ENCODE assay signal across 12 cellular contexts in genomic region chr11:3052109-3052479, GRCh38. TPM values are rescaled to one million over a fixed set of nuclear protein-coding genes. Genes with fewer than 3 reads are reported as not detected.
A peak's percentile ranks its signal among the peaks of the same experiment; 100 is the strongest.
DNase-seq lines count a peak whose midpoint lies in the region; TF ChIP-seq lines count a peak whose summit lies in the region.
"Had no signal": no experiment of that assay in that cellular context is flagged by ENCODE, and none has a peak within 500 bp of the region (broad histone marks: within the 10 kb centered on the region; RNA-seq: fewer than 3 reads in every experiment).

No MANE protein-coding gene starts in this region.

- H4K20me1 ChIP-seq in OCI-LY3 (ENCODE audit: insufficient read depth, low read length): peaks cover 44% of the 10 kb centered on the region
- peaks cover 45% of the 10 kb centered on the region for H4K20me1 ChIP-seq in osteoblast (ENCODE audit: insufficient read depth, low read length)

- peaks cover 0 to 2% (median 2%) of the 10 kb centered on the region in 3 donors for H3K27me3 Mint-ChIP-seq in immature natural killer cell (ENCODE audit: low read depth in 3 of 3)
- no peaks in the 10 kb centered on the region for H3K27me3 Mint-ChIP-seq in activated CD4-positive, alpha-beta memory T cell treated with anti-CD3 and anti-CD28 coated beads for 36 hours

- TF ChIP-seq CTCF in LNCaP clone FGC (IDR thresholded peaks at IDR 0.05; ENCODE audit: control insufficient read depth, extremely low read depth, insufficient read depth) (no peak), OCI-LY3 (IDR thresholded peaks at IDR 0.05; ENCODE audit: low read depth, low read length) (no peak), osteoblast (IDR thresholded peaks at IDR 0.05; ENCODE audit: extremely low read depth, low read depth, low read length) (no peak)

- H3K36me3 Mint-ChIP-seq in immature natural killer cell: peaks cover 0 to 11% (median 0%) of the 10 kb centered on the region in 3 donors
- peaks cover 24% of the 10 kb centered on the region for H3K36me3 Mint-ChIP-seq in activated CD4-positive, alpha-beta memory T cell treated with anti-CD3 and anti-CD28 coated beads for 36 hours

- no peaks in the 10 kb centered on the region for H3K27me3 ChIP-seq in OCI-LY3 (ENCODE audit: low read depth, low read length)
- H3K27me3 ChIP-seq in osteoblast (ENCODE audit: insufficient read depth, low read length): no peaks in the 10 kb centered on the region
- H3K27me3 ChIP-seq: pancreas had no signal

- H3K27ac ChIP-seq in OCI-LY3 (ENCODE audit: low read length): peak overlapping the region; percentile 65
- peak overlapping the region; percentile 39 for H3K27ac ChIP-seq in osteoblast (ENCODE audit: low read depth, low read length)
- H3K27ac ChIP-seq: pancreas had no signal

- H3K27ac Mint-ChIP-seq in immature natural killer cell: no peak overlapping the region
- H3K27ac Mint-ChIP-seq in activated CD4-positive, alpha-beta memory T cell treated with anti-CD3 and anti-CD28 coated beads for 36 hours: no peak overlapping the region
- H3K27ac Mint-ChIP-seq: activated naive CD4-positive, alpha-beta T cell treated with anti-CD3 and anti-CD28 coated beads for 36 hours had no signal

- CTCF ChIA-PET in activated CD4-positive, alpha-beta memory T cell treated with anti-CD3 and anti-CD28 coated beads for 36 hours (lab: Charles Lee): interaction anchor here (0.9 to 5.0 kb wide), 2 partner anchors 14 to 38 kb away, joined by 3 to 64 read pairs; no protein-coding TSS in a partner anchor

- peaks cover 44 to 53% of the 10 kb centered on the region in 2 donors for H3K4me1 Mint-ChIP-seq in immature natural killer cell
- H3K4me1 Mint-ChIP-seq in activated CD4-positive, alpha-beta memory T cell treated with anti-CD3 and anti-CD28 coated beads for 36 hours (ENCODE audit: low read depth): peaks cover 59% of the 10 kb centered on the region

- H3K9ac ChIP-seq in OCI-LY3 (ENCODE audit: low read length): peak overlapping the region; percentile 24

- no peaks in the 10 kb centered on the region for H3K9me3 Mint-ChIP-seq in immature natural killer cell
- no peaks in the 10 kb centered on the region for H3K9me3 Mint-ChIP-seq in activated CD4-positive, alpha-beta memory T cell treated with anti-CD3 and anti-CD28 coated beads for 36 hours
- H3K9me3 Mint-ChIP-seq: activated naive CD4-positive, alpha-beta T cell treated with anti-CD3 and anti-CD28 coated beads for 36 hours had no signal

- peak; percentile 33 for DNase-seq in NCI-H2171 treated with DMSO at 0.1 percent for 48 hours (lab: John Stamatoyannopoulos, UW)
- no peak for DNase-seq in NCI-H2171 (lab: John Stamatoyannopoulos, UW)
- peak; percentile 23 for DNase-seq in LNCaP clone FGC (ENCODE audit: low read depth)
- no peak for DNase-seq in osteoblast (ENCODE audit: insufficient read length, low spot score, missing footprints)
- no peak for DNase-seq in immature natural killer cell
- no peak for DNase-seq in NCI-H526 treated with DMSO at 0.1 percent for 48 hours (lab: John Stamatoyannopoulos, UW)
- DNase-seq in activated CD4-positive, alpha-beta memory T cell treated with anti-CD3 and anti-CD28 coated beads for 36 hours: no peak
- DNase-seq: activated CD4-positive, alpha-beta T cell treated with anti-CD3 and anti-CD28 coated beads, Interleukin-2, amount 50 U/mL, for 48 hours; activated naive CD4-positive, alpha-beta T cell treated with anti-CD3 and anti-CD28 coated beads for 36 hours; central memory CD4-positive, alpha-beta T cell had no signal

- intact Hi-C loops in activated CD4-positive, alpha-beta memory T cell treated with anti-CD3 and anti-CD28 coated beads for 36 hours (cut with micrococcal nuclease): no loop called here

- H3K4me3 ChIP-seq in LNCaP clone FGC (ENCODE audit: low read depth, low read length) (no peak overlapping the region), OCI-LY3 (ENCODE audit: low read length) (peak overlapping the region; percentile 58), osteoblast (ENCODE audit: insufficient read depth, low read length) (no peak overlapping the region)
- H3K4me3 ChIP-seq: pancreas had no signal

- no peak overlapping the region for H3K4me3 Mint-ChIP-seq in immature natural killer cell
- H3K4me3 Mint-ChIP-seq in activated CD4-positive, alpha-beta memory T cell treated with anti-CD3 and anti-CD28 coated beads for 36 hours: no peak overlapping the region
- H3K4me3 Mint-ChIP-seq: activated naive CD4-positive, alpha-beta T cell treated with anti-CD3 and anti-CD28 coated beads for 36 hours had no signal

- peaks cover 93% of the 10 kb centered on the region for H3K79me2 ChIP-seq in OCI-LY3 (ENCODE audit: low read length)
- peaks cover 95% of the 10 kb centered on the region for H3K79me2 ChIP-seq in osteoblast (ENCODE audit: insufficient read depth, low read length)

- POLR2A ChIA-PET in activated CD4-positive, alpha-beta memory T cell treated with anti-CD3 and anti-CD28 coated beads for 36 hours (lab: Charles Lee): no interaction called here

- peaks cover 61% of the 10 kb centered on the region for H3K4me1 ChIP-seq in OCI-LY3 (ENCODE audit: low read length)
- H3K4me1 ChIP-seq in osteoblast (ENCODE audit: insufficient read depth, low read length): peaks cover 25% of the 10 kb centered on the region

- H3K9me3 ChIP-seq in OCI-LY3 (ENCODE audit: insufficient read depth, low read length) (no peaks in the 10 kb centered on the region), osteoblast (ENCODE audit: low read depth, low read length) (no peaks in the 10 kb centered on the region)
- H3K9me3 ChIP-seq: pancreas had no signal

- no peak overlapping the region for H2AFZ ChIP-seq in OCI-LY3 (ENCODE audit: low read depth, low read length)
- no peak overlapping the region for H2AFZ ChIP-seq in osteoblast (ENCODE audit: low read length)

- H3K4me2 ChIP-seq in OCI-LY3 (ENCODE audit: low read length) (peak overlapping the region; percentile 94), osteoblast (ENCODE audit: insufficient read depth, low read length) (no peak overlapping the region)

- peaks cover 24% of the 10 kb centered on the region for H3K36me3 ChIP-seq in OCI-LY3 (replicated peaks; ENCODE audit: low read depth, low read length)
- H3K36me3 ChIP-seq in osteoblast (ENCODE audit: insufficient read depth, low read length): peaks cover 32% of the 10 kb centered on the region
- H3K36me3 ChIP-seq: pancreas had no signal

RNA-seq across cellular contexts. Expression of gene CARS1, which starts 5.1 kb away (rescaled TPM):
- 99.3 and 106 TPM in 2 replicates for total RNA-seq in osteoblast
- polyA plus RNA-seq in immature natural killer cell: 10 to 100 TPM; 32.6 to 48.9 (median 44.2) TPM
- 10 to 100 TPM; 94.7 to 97.5 TPM for total RNA-seq in activated CD4-positive, alpha-beta memory T cell treated with anti-CD3 and anti-CD28 coated beads for 36 hours

RNA-seq across cellular contexts. Expression of gene NAP1L4, which starts 60.0 kb away (rescaled TPM):
- 72.0 and 87.8 TPM in 2 replicates for total RNA-seq in osteoblast
- polyA plus RNA-seq in immature natural killer cell: 100 to 1,000 TPM; 131 to 157 (median 139) TPM
- 100 to 1,000 TPM; 261 to 263 TPM for total RNA-seq in activated CD4-positive, alpha-beta memory T cell treated with anti-CD3 and anti-CD28 coated beads for 36 hours

Comparison
In these comparisons a context has a peak if more than half of its experiments do, and no peak if none do; other contexts are left out.
1. DNase-seq: peak in NCI-H2171 treated with DMSO at 0.1 percent for 48 hours (single experiment) and LNCaP clone FGC (single experiment); none in NCI-H2171 (single experiment), osteoblast (single experiment), immature natural killer cell (0 of 3), NCI-H526 treated with DMSO at 0.1 percent for 48 hours (single experiment) and activated CD4-positive, alpha-beta memory T cell treated with anti-CD3 and anti-CD28 coated beads for 36 hours (single experiment).